1 cellular context compared by ENCODE assay signal in genomic region chr2:27663160-27663462, GRCh38.
TF ChIP-seq lines count a peak whose summit lies in the region.

No MANE protein-coding gene starts in this region.

TF ChIP-seq in endothelial cell of umbilical vein, 7 proteins besides CTCF, POLR2A, EP300 and RAD21:
- TF ChIP-seq POLR2AphosphoS5 (IDR thresholded peaks at IDR 0.05; ENCODE audit: insufficient read depth, low read depth, low read length) (no peak), FOS (IDR thresholded peaks at IDR 0.05; ENCODE audit: borderline replicate concordance, insufficient read depth, low read length) (no peak), JUN (IDR thresholded peaks at IDR 0.05; ENCODE audit: borderline replicate concordance, insufficient read depth, insufficient read length, low read depth) (no peak), MAX (IDR thresholded peaks at IDR 0.05; ENCODE audit: insufficient read depth, insufficient read length) (no peak), EZH2 (IDR thresholded peaks at IDR 0.05; ENCODE audit: borderline replicate concordance, low read depth, low read length, severe bottlenecking) (no peak), GATA2 (IDR thresholded peaks at IDR 0.05; ENCODE audit: insufficient read depth, insufficient read length, low read depth, low read length) (no peak), MYC (IDR thresholded peaks at IDR 0.05; ENCODE audit: low read depth, low read length) (no peak)
